ENCODE assay signal across 23 cellular contexts in genomic region chr7:4857189-4857588, GRCh38. TPM values are rescaled to one million over a fixed set of nuclear protein-coding genes. Genes with fewer than 3 reads are reported as not detected.
DNase-seq lines count a peak whose midpoint lies in the region; ATAC-seq, FAIRE-seq and TF ChIP-seq lines count a peak whose summit lies in the region.
"Had no signal": no experiment of that assay in that cellular context is flagged by ENCODE, and none has a peak within 500 bp of the region (broad histone marks: within the 10 kb centered on the region; RNA-seq: fewer than 3 reads in every experiment).

No MANE protein-coding gene starts in this region.

- H3K9me1 ChIP-seq in K562 (ENCODE audit: control insufficient read depth, insufficient read depth, low read length), result no peaks in the 10 kb centered on the region

- no peak for TF ChIP-seq POLR2A in K562 (conservative IDR thresholded peaks at IDR 0.05)
- TF ChIP-seq POLR2A in H54 (IDR thresholded peaks at IDR 0.05; ENCODE audit: low read depth, low read length), result no peak
- no peak for TF ChIP-seq POLR2A in transverse colon (IDR thresholded peaks at IDR 0.05)

- ATAC-seq in PC-3 (no peak), K562 (no peak)
- ATAC-seq: GM23338, HCT116 had no signal

- BruUV-seq in PC-3 (replicated peaks; lab: Mats Ljungman, UMichigan) (no TSS peak), K562 (replicated peaks; lab: Mats Ljungman, UMichigan) (no TSS peak)

- no peaks in the 10 kb centered on the region for H3K9me3 ChIP-seq in MM.1S (replicated peaks; ENCODE audit: insufficient read depth, low read length)
- no peaks in the 10 kb centered on the region for H3K9me3 ChIP-seq in PC-3 (ENCODE audit: low read length)
- H3K9me3 ChIP-seq in K562 (replicated peaks; ENCODE audit: control insufficient read depth, insufficient read depth, low read depth, low read length), result 0 out of 2 replicates have a peak, but pooled peaks cover under 1% of the 10 kb centered on the region
- no peaks in the 10 kb centered on the region for H3K9me3 ChIP-seq in transverse colon
- H3K9me3 ChIP-seq: BE2C had no signal

- in situ Hi-C loops in K562 (cut with MboI) (no loop called here), transverse colon (cut with MboI; ENCODE audit: low pct_ligation_motif_present in 1 of 4, low pct_unique_long_range_greater_than_20kb in 1 of 4, low sequenced_read_pairs in 3 of 4) (no loop called here)

- H2AFZ ChIP-seq in MM.1S (ENCODE audit: low read length) (no peak overlapping the region), PC-3 (ENCODE audit: low read length) (no peak overlapping the region), K562 (ENCODE audit: low read depth, low read length) (no peak overlapping the region)
- H2AFZ ChIP-seq: GM23338 had no signal

- H3K9ac ChIP-seq in MM.1S (ENCODE audit: low read length), result no peak overlapping the region
- no peak overlapping the region for H3K9ac ChIP-seq in PC-3 (ENCODE audit: low read length)
- H3K9ac ChIP-seq in K562 (ENCODE audit: insufficient read depth in 1 of 2, low read depth in 2 of 2, low read length in 2 of 2), result no peak overlapping the region

- POLR2A ChIA-PET in PC-3 (lab: Charles Lee; ENCODE audit: unreplicated experiment), result no interaction called here
- POLR2A ChIA-PET in K562 (lab: Yijun Ruan, JAX), result interaction anchor here (0.9 kb wide), 1 partner anchor 25 kb away, joined by 3 read pairs; no protein-coding TSS in a partner anchor

- TF ChIP-seq EP300 in K562 (IDR thresholded peaks at IDR 0.05; ENCODE audit: low read length) (no peak), transverse colon (IDR thresholded peaks at IDR 0.05; ENCODE audit: low read depth) (no peak)

- intact Hi-C loops in PC-3 (cut with micrococcal nuclease), result no loop called here
- intact Hi-C loops in K562 (cut with micrococcal nuclease), result no loop called here
- intact Hi-C loops in transverse colon (cut with DNase I; ENCODE audit: low total_unique reads), result no loop called here

- no peak for TF ChIP-seq CTCF in MM.1S (IDR thresholded peaks at IDR 0.05; ENCODE audit: low read length)
- no peak for TF ChIP-seq CTCF in PC-3 (conservative IDR thresholded peaks at IDR 0.05; ENCODE audit: low read depth, low read length)
- TF ChIP-seq CTCF in K562 (IDR thresholded peaks at IDR 0.05 in 2 of 3, conservative IDR thresholded peaks at IDR 0.05 in 1 of 3; ENCODE audit: insufficient read depth in 2 of 3, low read depth in 1 of 3, low read length in 3 of 3), result no peak
- no peak for TF ChIP-seq CTCF in transverse colon (IDR thresholded peaks at IDR 0.05)

- peak overlapping the region; percentile 30 for H3K4me2 ChIP-seq in MM.1S (ENCODE audit: low read depth, low read length)
- H3K4me2 ChIP-seq in PC-3 (ENCODE audit: low read length), result peak overlapping the region; percentile 27
- H3K4me2 ChIP-seq in K562 (ENCODE audit: insufficient read depth, low read length), result no peak overlapping the region
- H3K4me2 ChIP-seq: GM23338 had no signal

- H3K79me2 ChIP-seq in MM.1S (ENCODE audit: low read length), result no peaks in the 10 kb centered on the region
- H3K79me2 ChIP-seq in PC-3 (ENCODE audit: low read length), result no peaks in the 10 kb centered on the region
- H3K79me2 ChIP-seq in K562 (ENCODE audit: control insufficient read depth, insufficient read depth, low read length), result no peaks in the 10 kb centered on the region

- no peak for DNase-seq in MM.1S
- DNase-seq in PC-3, result no peak
- no peak for DNase-seq in K562 (ENCODE audit: extremely low read depth in 1 of 4, low spot score in 3 of 4)
- DNase-seq in H54 (ENCODE audit: insufficient read length, low spot score), result no peak
- DNase-seq in HK-2 (ENCODE audit: unreplicated experiment), result no peak
- no peak for DNase-seq in transverse colon
- DNase-seq: ACHN; BE2C; C1 segment of cervical spinal cord; CD4-positive, CD25-positive, alpha-beta regulatory T cell; CD8-positive, alpha-beta memory T cell; DMS 273 treated with DMSO at 0.1 percent for 48 hours; DMS79; GDM1; H7 had no signal

- peaks cover 24% of the 10 kb centered on the region for H3K27me3 ChIP-seq in MM.1S (replicated peaks; ENCODE audit: insufficient read depth, low read length)
- no peaks in the 10 kb centered on the region for H3K27me3 ChIP-seq in PC-3 (ENCODE audit: low read length)
- no peaks in the 10 kb centered on the region for H3K27me3 ChIP-seq in K562 (ENCODE audit: control insufficient read depth in 2 of 2, insufficient read depth in 2 of 2, low read length in 2 of 2)
- peaks cover 7% of the 10 kb centered on the region for H3K27me3 ChIP-seq in transverse colon
- H3K27me3 ChIP-seq: BE2C had no signal

- H3K36me3 ChIP-seq in MM.1S (replicated peaks; ENCODE audit: insufficient read depth, low read length) (no peaks in the 10 kb centered on the region), PC-3 (ENCODE audit: low read depth, low read length) (no peaks in the 10 kb centered on the region), K562 (ENCODE audit: control insufficient read depth, insufficient read depth, low read length) (no peaks in the 10 kb centered on the region), transverse colon (no peaks in the 10 kb centered on the region)
- H3K36me3 ChIP-seq: BE2C had no signal

- TF ChIP-seq RAD21 in K562 (CRISPR knock-in tag; conservative IDR thresholded peaks at IDR 0.05 in 1 of 2, IDR thresholded peaks at IDR 0.05 in 1 of 2), result no peak

- H3K9me2 ChIP-seq in MM.1S (replicated peaks; ENCODE audit: insufficient read depth, low read length), result no peaks in the 10 kb centered on the region
- H3K9me2 ChIP-seq in PC-3 (replicated peaks; ENCODE audit: low read length), result no peaks in the 10 kb centered on the region

- WGBS in K562 (ENCODE audit: insufficient coverage, low coverage, missing lambda C conversion rate), result 25% methylated on average over 3 of the region's 3 CpGs
- 63% methylated on average over 3 of the region's 3 CpGs for WGBS in transverse colon (ENCODE audit: low coverage in 1 of 2), 2 donors

- CTCF ChIA-PET in PC-3 (lab: Charles Lee), result no interaction called here
- CTCF ChIA-PET in K562 (lab: Yijun Ruan, JAX; ENCODE audit: low intra/inter-chr PET ratio), result no interaction called here

- H3K27ac ChIP-seq in MM.1S (ENCODE audit: low read length) (no peak overlapping the region), PC-3 (ENCODE audit: low read length) (no peak overlapping the region), K562 (ENCODE audit: extremely low read depth, low read depth, low read length) (no peak overlapping the region), transverse colon (no peak overlapping the region)

- H3F3A ChIP-seq in MM.1S (ENCODE audit: insufficient read depth, low read length) (no peaks in the 10 kb centered on the region), PC-3 (ENCODE audit: low read length, unreplicated experiment) (no peaks in the 10 kb centered on the region)

- H3K4me3 ChIP-seq in MM.1S (ENCODE audit: low read length), result 0 out of 2 replicates have a peak overlapping the region, but pooled peaks have one; percentile 16
- peak overlapping the region; percentile 7; the same call in 1 of the 2 replicates for H3K4me3 ChIP-seq in PC-3 (ENCODE audit: low read length)
- H3K4me3 ChIP-seq in K562, result no peak overlapping the region
- H3K4me3 ChIP-seq in transverse colon, result no peak overlapping the region
- H3K4me3 ChIP-seq: GM23338 had no signal

- H3K4me1 ChIP-seq in MM.1S (ENCODE audit: low read length), result no peaks in the 10 kb centered on the region
- no peaks in the 10 kb centered on the region for H3K4me1 ChIP-seq in PC-3 (ENCODE audit: insufficient read depth, low read length)
- 0 out of 5 replicates have a peak, but pooled peaks cover 0 to under 1% of the 10 kb centered on the region in 2 experiments for H3K4me1 ChIP-seq in K562 (replicated peaks in 1 of 2; ENCODE audit: control insufficient read depth in 2 of 2, insufficient read depth in 2 of 2, low read length in 2 of 2)
- no peaks in the 10 kb centered on the region for H3K4me1 ChIP-seq in transverse colon
- H3K4me1 ChIP-seq: BE2C had no signal

- peak; percentile 35 for FAIRE-seq in K562 (lab: Jason Lieb, UNC)
- no peak for FAIRE-seq in H54 (lab: Jason Lieb, UNC)
- FAIRE-seq: A204.1, GM12892, GM18507, HepG2 had no signal

- H4K20me1 ChIP-seq in MM.1S (ENCODE audit: insufficient read depth, low read length) (no peaks in the 10 kb centered on the region), PC-3 (ENCODE audit: low read length) (no peaks in the 10 kb centered on the region), K562 (replicated peaks; ENCODE audit: control insufficient read depth, insufficient read depth, low read length) (no peaks in the 10 kb centered on the region)

RNA-seq across cellular contexts. Expression of gene PAPOLB, which starts 4.6 kb away (rescaled TPM):
- total RNA-seq in PC-3 (2014; rRNA removed), result 0.29 and 0.40 TPM in 2 replicates
- 2.8 and 9.8 TPM in 2 replicates for total RNA-seq in K562 (2011; cell fraction: chromatin; rRNA removed; ENCODE audit: low replicate concordance)
- total RNA-seq in K562 (2011; cell fraction: nucleolus; rRNA removed), result 1.0 and 1.3 TPM in 2 replicates
- total RNA-seq in K562 (2011; cell fraction: nucleoplasm; rRNA removed), result 2.3 and 2.8 TPM in 2 replicates
- 0.12 TPM in 1 of 2 replicates, not detected in the other for total RNA-seq in K562 (2014; rRNA removed)
- total RNA-seq in K562 (2014; rRNA removed; fragmentation: Illumina TruSeq; extraction: Trizol), result 0.26 and 0.33 TPM in 2 replicates
- 0.23 and 0.29 TPM in 2 replicates for total RNA-seq in K562 (2015; rRNA removed; fragmentation: Illumina TruSeq; extraction: Trizol)
- total RNA-seq in K562 (2021), result 0.16 and 0.25 TPM in 2 replicates
- 0.01 and 0.04 TPM in 2 replicates for polyA plus RNA-seq in K562 (2011; rRNA removed)
- not detected in 2 replicates for polyA plus RNA-seq in K562 (2011; cell fraction: cytosol; rRNA removed)
- polyA plus RNA-seq in K562 (2011; cell fraction: nucleus; rRNA removed), result 0.16 and 0.20 TPM in 2 replicates
- 0.03 TPM in 1 of 2 replicates, not detected in the other for polyA plus RNA-seq in K562 (2012)
- polyA plus RNA-seq in K562 (2014; fragmentation: Illumina TruSeq; extraction: Trizol), result not detected in 2 replicates
- not detected for polyA plus RNA-seq in K562 (2014; fragmentation: Nextera tagmentation; extraction: Ambion mirVana)
- 0.05 TPM in 1 of 2 replicates, not detected in the other for polyA plus RNA-seq in K562 (2014; rRNA removed)
- 0.81 and 0.99 TPM in 2 replicates for polyA minus RNA-seq in K562 (2011; rRNA and poly(A)+ RNA removed)
- polyA minus RNA-seq in K562 (2011; cell fraction: cytosol; rRNA and poly(A)+ RNA removed), result not detected in 2 replicates
- 0.94 and 1.6 TPM in 2 replicates for polyA minus RNA-seq in K562 (2011; cell fraction: nucleus; rRNA and poly(A)+ RNA removed)
- under 1 TPM in 2 of 4 donors, not detected in 2; 0.16 to 0.60 TPM for total RNA-seq in transverse colon
- total RNA-seq: CD4-positive, CD25-positive, alpha-beta regulatory T cell; CD8-positive, alpha-beta memory T cell; Daoy; HepG2 had no signal
- polyA plus RNA-seq: CD4-positive, CD25-positive, alpha-beta regulatory T cell; CD8-positive, alpha-beta memory T cell; HepG2; IgD-negative memory B cell had no signal

RNA-seq across cellular contexts. Expression of gene RADIL, which starts 26.3 kb away (rescaled TPM):
- total RNA-seq in PC-3 (2014; rRNA removed) (5.6 and 9.3 TPM in 2 replicates), K562 (2014; rRNA removed) (4.6 and 4.8 TPM in 2 replicates), K562 (2014; rRNA removed; fragmentation: Illumina TruSeq; extraction: Trizol) (0.25 and 0.48 TPM in 2 replicates), K562 (2015; rRNA removed; fragmentation: Illumina TruSeq; extraction: Trizol) (0.91 and 1.4 TPM in 2 replicates), K562 (2021) (8.1 and 8.6 TPM in 2 replicates), transverse colon (1 to 10 TPM in 3 of 4 donors, under 1 TPM in 1; 0.80 to 6.2 (median 1.7) TPM)
- total RNA-seq in K562 (2011; cell fraction: chromatin; rRNA removed; ENCODE audit: low replicate concordance), result 6.8 and 17.5 TPM in 2 replicates
- total RNA-seq in K562 (2011; cell fraction: nucleolus; rRNA removed), result 12.3 and 13.3 TPM in 2 replicates
- 6.7 and 8.8 TPM in 2 replicates for total RNA-seq in K562 (2011; cell fraction: nucleoplasm; rRNA removed)
- polyA plus RNA-seq in K562 (2011; rRNA removed) (2.4 and 2.7 TPM in 2 replicates), K562 (2014; fragmentation: Illumina TruSeq; extraction: Trizol) (1.4 and 2.2 TPM in 2 replicates), K562 (2014; fragmentation: Nextera tagmentation; extraction: Ambion mirVana) (under 1 TPM in 1 of 2 experiments, not detected in 1; 0.06 TPM), K562 (2014; rRNA removed) (4.2 and 5.4 TPM in 2 replicates)
- 3.6 and 9.7 TPM in 2 replicates for polyA plus RNA-seq in K562 (2011; cell fraction: cytosol; rRNA removed)
- polyA plus RNA-seq in K562 (2011; cell fraction: nucleus; rRNA removed), result 4.8 and 9.7 TPM in 2 replicates
- 2.4 and 5.2 TPM in 2 replicates for polyA plus RNA-seq in K562 (2012)
- polyA minus RNA-seq in K562 (2011; rRNA and poly(A)+ RNA removed), result 1.0 and 3.2 TPM in 2 replicates
- polyA minus RNA-seq in K562 (2011; cell fraction: cytosol; rRNA and poly(A)+ RNA removed), result 2.8 and 4.6 TPM in 2 replicates
- polyA minus RNA-seq in K562 (2011; cell fraction: nucleus; rRNA and poly(A)+ RNA removed), result 3.5 and 5.3 TPM in 2 replicates
- total RNA-seq: CD4-positive, CD25-positive, alpha-beta regulatory T cell had no signal
- polyA plus RNA-seq: CD4-positive, CD25-positive, alpha-beta regulatory T cell; CD8-positive, alpha-beta memory T cell; IgD-negative memory B cell had no signal

Comparison
In these comparisons a context has a peak if more than half of its experiments do, and no peak if none do; other contexts are left out.
1. H3K4me3 ChIP-seq: peak in MM.1S (single experiment) and PC-3 (single experiment); none in K562 (single experiment) and transverse colon (0 of 4).